Comparison of ENCODE assay signal across 17 cellular contexts in genomic region chrX:72037601-72038000, GRCh38.
DNase-seq lines count a peak whose midpoint lies in the region; ATAC-seq and TF ChIP-seq lines count a peak whose summit lies in the region.
"Had no signal": no experiment of that assay in that cellular context is flagged by ENCODE, and none has a peak within 500 bp of the region (broad histone marks: within the 10 kb centered on the region; RNA-seq: fewer than 3 reads in every experiment).

No MANE protein-coding gene starts in this region.

- peaks cover 11% of the 10 kb centered on the region for H3K4me1 Mint-ChIP-seq in type B pancreatic cell (ENCODE audit: unreplicated experiment)

- no peaks in the 10 kb centered on the region for H3K36me3 Mint-ChIP-seq in type B pancreatic cell
- H3K36me3 Mint-ChIP-seq: CD4-positive, alpha-beta memory T cell had no signal

- no peak for TF ChIP-seq CTCF in HL-60 (IDR thresholded peaks at IDR 0.05; ENCODE audit: insufficient read depth, low read length)
- TF ChIP-seq CTCF in type B pancreatic cell (conservative IDR thresholded peaks at IDR 0.05): no peak

- H3K4me3 ChIP-seq in HL-60 (replicated peaks; ENCODE audit: insufficient read depth, low read length): no peak overlapping the region
- H3K4me3 ChIP-seq: BLaER1, GM23248, HAP-1 had no signal

- H3K27ac ChIP-seq in HL-60 (replicated peaks): 0 out of 2 replicates have a peak overlapping the region, but pooled peaks have one; percentile 37
- H3K27ac ChIP-seq: BLaER1, GM23248 had no signal

- H3K27ac Mint-ChIP-seq in type B pancreatic cell: no peak overlapping the region
- H3K27ac Mint-ChIP-seq: CD14-positive monocyte; CD4-positive, alpha-beta memory T cell had no signal

- peaks cover 6% of the 10 kb centered on the region for H3K9me3 Mint-ChIP-seq in type B pancreatic cell

- H3K27me3 Mint-ChIP-seq in type B pancreatic cell: no peaks in the 10 kb centered on the region
- H3K27me3 Mint-ChIP-seq: CD4-positive, alpha-beta memory T cell had no signal

- no peaks in the 10 kb centered on the region for H3K27me3 ChIP-seq in HL-60 (ENCODE audit: insufficient read depth, poor library complexity, severe bottlenecking)

- DNase-seq in HL-60 (ENCODE audit: low read depth in 1 of 2, low spot score in 1 of 2) (no peak), ecto neural progenitor cell (ENCODE audit: low spot score) (peak; percentile 9), mucosa of gallbladder (ENCODE audit: low spot score) (peak; percentile 4), type B pancreatic cell (ENCODE audit: extremely low spot score, unreplicated experiment) (peak; percentile 6), NCI-H510A (lab: John Stamatoyannopoulos, UW) (no peak), UCSD-AML1 (lab: John Stamatoyannopoulos, UW; ENCODE audit: unreplicated experiment) (no peak)
- DNase-seq: 8988T; CD4-positive, alpha-beta memory T cell; DMS153; DMS79; GDM1; GM23248 had no signal

- no peak overlapping the region for H3K4me3 Mint-ChIP-seq in type B pancreatic cell
- H3K4me3 Mint-ChIP-seq: CD14-positive monocyte; CD4-positive, alpha-beta memory T cell had no signal

- no peak for ATAC-seq in HG02840 (IDR thresholded peaks at IDR 0.05; ENCODE audit: low FRiP score, unreplicated experiment)
- ATAC-seq: HepG2 had no signal

Comparison
In these comparisons a context has a peak if more than half of its experiments do, and no peak if none do; other contexts are left out.
1. DNase-seq: peak in ecto neural progenitor cell (single experiment), mucosa of gallbladder (single experiment) and type B pancreatic cell (single experiment); none in HL-60 (0 of 2), NCI-H510A (single experiment) and UCSD-AML1 (single experiment).